ENCODE assay signal across 22 cellular contexts in genomic region chr1:47686731-47687617, GRCh38.
DNase-seq lines count a peak whose midpoint lies in the region; ATAC-seq and TF ChIP-seq lines count a peak whose summit lies in the region.
"Had no signal": no experiment of that assay in that cellular context is flagged by ENCODE, and none has a peak within 500 bp of the region (broad histone marks: within the 10 kb centered on the region; RNA-seq: fewer than 3 reads in every experiment).

No MANE protein-coding gene starts in this region.

- peak overlapping the region; percentile 96 for H2AFZ ChIP-seq in GM23338

- H3K27ac Mint-ChIP-seq in GM23338 (no peak overlapping the region; the same call in none of the 2 replicates), WTC11 (peak overlapping the region; percentile 60; the same call in 1 of the 2 replicates), Calu3 (ENCODE audit: unreplicated experiment) (no peak overlapping the region)
- H3K27ac Mint-ChIP-seq: activated naive CD8-positive, alpha-beta T cell treated with anti-CD3 and anti-CD28 coated beads for 36 hours; effector memory CD8-positive, alpha-beta T cell; T-helper 2 cell treated with Interferon-gamma antibody and Interleukin-4, amounts not matched to agents 5 μg/mL and 100 μg/mL, for 36 hours had no signal

- no peak for TF ChIP-seq CTCF in GM23338 (conservative IDR thresholded peaks at IDR 0.05; ENCODE audit: low read depth in 2 of 2)
- TF ChIP-seq CTCF in WTC11 (IDR thresholded peaks at IDR 0.05) = no peak
- TF ChIP-seq CTCF in sigmoid colon (IDR thresholded peaks at IDR 0.05) = no peak
- TF ChIP-seq CTCF in Calu3 (IDR thresholded peaks at IDR 0.05; ENCODE audit: unreplicated experiment) = no peak

- no peaks in the 10 kb centered on the region for H4K20me1 ChIP-seq in GM23338 (replicated peaks; ENCODE audit: insufficient read depth)

- H3K27ac ChIP-seq in GM23338 (ENCODE audit: low read depth) = peak overlapping the region; percentile 57; the same call in 1 of the 2 replicates
- H3K27ac ChIP-seq in sigmoid colon = no peak overlapping the region
- H3K27ac ChIP-seq: cardiac muscle cell, HL-60 had no signal

- POLR2A ChIA-PET in WTC11 (lab: Charles Lee) = no interaction called here

- H3K4me2 ChIP-seq in GM23338 = peak overlapping the region; percentile 69

- H3K4me1 Mint-ChIP-seq in GM23338 (peaks cover 43% of the 10 kb centered on the region), WTC11 (peaks cover 38% of the 10 kb centered on the region), Calu3 (ENCODE audit: low read depth, unreplicated experiment) (peaks cover 10% of the 10 kb centered on the region)
- H3K4me1 Mint-ChIP-seq: activated naive CD8-positive, alpha-beta T cell treated with anti-CD3 and anti-CD28 coated beads for 36 hours had no signal

- DNase-seq in GM23338 (ENCODE audit: low spot score) (peak; percentile 64), WTC11 (ENCODE audit: low spot score) (no peak), islet precursor cell (peak; percentile 70), sigmoid colon (peak; percentile 52), Ammon's horn (ENCODE audit: low spot score) (no peak), Calu3 (no peak)
- no peak for DNase-seq in activated CD4-positive, alpha-beta T cell treated with anti-CD3 and anti-CD28 coated beads, Interleukin-2, amount 50 U/mL, for 4 hours
- DNase-seq: activated CD4-positive, alpha-beta T cell treated with anti-CD3 and anti-CD28 coated beads for 1 hour; activated naive CD8-positive, alpha-beta T cell treated with anti-CD3 and anti-CD28 coated beads for 36 hours; activated T-cell treated with anti-CD3 and anti-CD28 coated beads, Interleukin-2, amount 50 U/mL, for 1 hour; effector memory CD8-positive, alpha-beta T cell; Karpas-422; midbrain; NCI-H1436; NCI-H345; nucleus accumbens; SIG-M5; stimulated activated CD4-positive, alpha-beta T cell treated with anti-CD3 and anti-CD28 coated beads, Interleukin-4, amount 100 ng/mL, for 4 hours had no signal

- H3K79me2 ChIP-seq in GM23338 (replicated peaks; ENCODE audit: insufficient read depth) = no peaks in the 10 kb centered on the region

- no peak for TF ChIP-seq POLR2A in sigmoid colon (IDR thresholded peaks at IDR 0.05)

- no peaks in the 10 kb centered on the region for H3K9me2 ChIP-seq in GM23338 (ENCODE audit: insufficient read depth)

- no TSS peak for BruUV-seq in Calu3 (replicated peaks; lab: Mats Ljungman, UMichigan)

- intact Hi-C loops in sigmoid colon (cut with DNase I) (no loop called here), Calu3 (cut with micrococcal nuclease; ENCODE audit: unreplicated experiment) (no loop called here)

- no peaks in the 10 kb centered on the region for H3K36me3 Mint-ChIP-seq in GM23338 (ENCODE audit: low read depth)
- H3K36me3 Mint-ChIP-seq in WTC11 = no peaks in the 10 kb centered on the region
- no peaks in the 10 kb centered on the region for H3K36me3 Mint-ChIP-seq in Calu3 (ENCODE audit: insufficient read depth, unreplicated experiment)
- H3K36me3 Mint-ChIP-seq: activated naive CD8-positive, alpha-beta T cell treated with anti-CD3 and anti-CD28 coated beads for 36 hours had no signal

- 88 to 89% methylated on average over 14 of the region's 14 CpGs for WGBS in sigmoid colon, 2 donors

- no peak for TF ChIP-seq EP300 in sigmoid colon (IDR thresholded peaks at IDR 0.05)

- H3K27me3 Mint-ChIP-seq in GM23338 (ENCODE audit: insufficient read depth, low read depth, poor library complexity) (peaks cover 8% of the 10 kb centered on the region), WTC11 (ENCODE audit: low read depth) (peaks cover 3% of the 10 kb centered on the region), Calu3 (ENCODE audit: unreplicated experiment) (no peaks in the 10 kb centered on the region)

- H3K27me3 ChIP-seq in GM23338 (ENCODE audit: insufficient read depth) = no peaks in the 10 kb centered on the region
- H3K27me3 ChIP-seq in sigmoid colon = peaks cover 0 to 12% (median 0%) of the 10 kb centered on the region in 3 donors
- H3K27me3 ChIP-seq: cardiac muscle cell had no signal

- no peaks in the 10 kb centered on the region for H3K9me3 ChIP-seq in sigmoid colon

- CTCF ChIA-PET in WTC11 (lab: Charles Lee) = interaction anchor here (1.0 to 4.8 kb wide), 12 partner anchors 11 to 508 kb away, joined by 3 to 19 read pairs (median 5); partner anchors contain the start of gene FOXD2
- CTCF ChIA-PET in Calu3 (lab: Charles Lee) = interaction anchor here (0.6 kb wide), 1 partner anchor 249 kb away, joined by 8 read pairs; the partner anchor contains the start of gene FOXD2

- H3K4me3 Mint-ChIP-seq in GM23338 (peak overlapping the region; percentile 32; the same call in 1 of the 3 replicates), WTC11 (no peak overlapping the region), Calu3 (ENCODE audit: low read depth, unreplicated experiment) (no peak overlapping the region)
- H3K4me3 Mint-ChIP-seq: activated naive CD8-positive, alpha-beta T cell treated with anti-CD3 and anti-CD28 coated beads for 36 hours; effector memory CD8-positive, alpha-beta T cell; T-helper 2 cell treated with Interferon-gamma antibody and Interleukin-4, amounts not matched to agents 5 μg/mL and 100 μg/mL, for 36 hours had no signal

- ATAC-seq in GM23338 = peak; percentile 57
- ATAC-seq in WTC11 = peak; percentile 74
- ATAC-seq in GM18907 (IDR thresholded peaks at IDR 0.05; ENCODE audit: unreplicated experiment) = no peak
- ATAC-seq: effector memory CD8-positive, alpha-beta T cell had no signal

- peak overlapping the region; percentile 5; the same call in 1 of the 2 replicates for H3K4me3 ChIP-seq in GM23338
- H3K4me3 ChIP-seq in sigmoid colon = no peak overlapping the region
- H3K4me3 ChIP-seq: cardiac muscle cell had no signal

- H3K36me3 ChIP-seq in GM23338 (ENCODE audit: insufficient read depth) (no peaks in the 10 kb centered on the region), sigmoid colon (no peaks in the 10 kb centered on the region)
- H3K36me3 ChIP-seq: cardiac muscle cell had no signal

- H3K4me1 ChIP-seq in GM23338 (ENCODE audit: insufficient read depth) (peaks cover 39% of the 10 kb centered on the region), sigmoid colon (peaks cover 0 to 17% (median 13%) of the 10 kb centered on the region in 4 donors)

- no peaks in the 10 kb centered on the region for H3F3A ChIP-seq in GM23338 (replicated peaks; ENCODE audit: low read depth)

- H3K9me3 Mint-ChIP-seq in GM23338 (no peaks in the 10 kb centered on the region), WTC11 (no peaks in the 10 kb centered on the region), Calu3 (ENCODE audit: low read depth, unreplicated experiment) (no peaks in the 10 kb centered on the region)
- H3K9me3 Mint-ChIP-seq: activated naive CD8-positive, alpha-beta T cell treated with anti-CD3 and anti-CD28 coated beads for 36 hours; effector memory CD8-positive, alpha-beta T cell; T-helper 2 cell treated with Interferon-gamma antibody and Interleukin-4, amounts not matched to agents 5 μg/mL and 100 μg/mL, for 36 hours had no signal

TF ChIP-seq in GM23338, 12 proteins besides CTCF, POLR2A, EP300 and RAD21 (continues in another document):
- TF ChIP-seq CREB1 (CRISPR knock-in tag; IDR thresholded peaks at IDR 0.05; ENCODE audit: low read depth) (no peak), EZH2phosphoT487 (IDR thresholded peaks at IDR 0.05; ENCODE audit: unreplicated experiment) (no peak), STAT1 (IDR thresholded peaks at IDR 0.05; ENCODE audit: unreplicated experiment) (no peak), ZNF331 (CRISPR knock-in tag; IDR thresholded peaks at IDR 0.05; ENCODE audit: low read depth) (no peak), EZH2 (IDR thresholded peaks at IDR 0.05; ENCODE audit: low read depth, unreplicated experiment) (no peak), ZNF114 (CRISPR knock-in tag; IDR thresholded peaks at IDR 0.05) (no peak)

TF ChIP-seq in WTC11, 78 proteins besides CTCF, POLR2A, EP300 and RAD21 (continues in another document):
- TF ChIP-seq ZNF512 (CRISPR knock-in tag; IDR thresholded peaks at IDR 0.05; ENCODE audit: borderline replicate concordance) = no peak
- no peak for TF ChIP-seq MAX (CRISPR knock-in tag; IDR thresholded peaks at IDR 0.05)
- no peak for TF ChIP-seq E2F1 (CRISPR knock-in tag; IDR thresholded peaks at IDR 0.05)
- TF ChIP-seq CREB1 (CRISPR knock-in tag; IDR thresholded peaks at IDR 0.05) = no peak

Comparison
In these comparisons a context has a peak if more than half of its experiments do, and no peak if none do; other contexts are left out.
1. DNase-seq: peak in GM23338 (single experiment), islet precursor cell (single experiment) and sigmoid colon (single experiment); none in WTC11 (single experiment), activated CD4-positive, alpha-beta T cell treated with anti-CD3 and anti-CD28 coated beads, Interleukin-2, amount 50 U/mL, for 4 hours (0 of 2), Ammon's horn (single experiment) and Calu3 (single experiment).